Comparison of ENCODE assay signal across 22 cellular contexts in genomic region chr6:127092486-127092885, GRCh38. TPM values are rescaled to one million over a fixed set of nuclear protein-coding genes. Genes with fewer than 3 reads are reported as not detected.
"Had no signal": no experiment of that assay in that cellular context is flagged by ENCODE, and none has a peak within 500 bp of the region (broad histone marks: within the 10 kb centered on the region; RNA-seq: fewer than 3 reads in every experiment).

No MANE protein-coding gene starts in this region.

- H3K4me3 ChIP-seq: colonic mucosa, esophagus squamous epithelium, left lung, neural progenitor cell, right atrium auricular region, stomach, testis, tibial artery had no signal

- ATAC-seq: left cardiac atrium; left lung; naive thymus-derived CD4-positive, alpha-beta T cell; sciatic nerve; stimulated activated effector memory CD8-positive, alpha-beta T cell treated with anti-CD3 and anti-CD28 coated beads, Interleukin-12 subunit alpha, Interleukin-12 subunit beta, amount 100 ng/mL, for 72 hours had no signal

- DNase-seq: colonic mucosa; effector CD8-positive, alpha-beta T cell; erythroblast; esophagus squamous epithelium; head of caudate nucleus; kidney; left cardiac atrium; left lung; mesenchymal stem cell; midbrain; naive thymus-derived CD4-positive, alpha-beta T cell; stimulated activated CD4-positive, alpha-beta T cell treated with anti-CD3 and anti-CD28 coated beads, Interleukin-2, amount 100 ng/mL, for 24 hours; stimulated activated CD4-positive, alpha-beta T cell treated with anti-CD3 and anti-CD28 coated beads, Interleukin-4, amount 100 ng/mL, for 24 hours; stimulated activated naive CD4-positive, alpha-beta T cell treated with Interleukin-2 at 50 U/mL for 16 hours; stomach; testis; tibial artery had no signal

RNA-seq across cellular contexts. Expression of gene RSPO3, which starts 26.0 kb away (rescaled TPM):
- total RNA-seq: lung microvascular endothelial cell; naive thymus-derived CD4-positive, alpha-beta T cell had no signal
